In genomic region chr18:58687871-58688308, GRCh38 we compare ENCODE assay signal across 8 cellular contexts. TPM values are rescaled to one million over a fixed set of nuclear protein-coding genes. Genes with fewer than 3 reads are reported as not detected.
DNase-seq lines count a peak whose midpoint lies in the region; ATAC-seq and TF ChIP-seq lines count a peak whose summit lies in the region.

No MANE protein-coding gene starts in this region.

- peaks cover 15% of the 10 kb centered on the region for H3K4me1 Mint-ChIP-seq in HFFc6 (ENCODE audit: low read depth)

- H3K9me3 Mint-ChIP-seq in HFFc6 = no peaks in the 10 kb centered on the region

- no peak for TF ChIP-seq CTCF in HFFc6 (IDR thresholded peaks at IDR 0.05)

- peaks cover 3% of the 10 kb centered on the region; the same call in 1 of the 2 replicates for H3K27me3 Mint-ChIP-seq in HFFc6 (ENCODE audit: insufficient read depth)

- peaks cover 52% of the 10 kb centered on the region for H3K36me3 Mint-ChIP-seq in HFFc6 (ENCODE audit: low read depth)

- H3K27ac Mint-ChIP-seq in HFFc6 = no peak overlapping the region

- peak; percentile 86 for ATAC-seq in GM19463 (IDR thresholded peaks at IDR 0.05; ENCODE audit: unreplicated experiment)
- ATAC-seq in HG03432 (IDR thresholded peaks at IDR 0.05; ENCODE audit: unreplicated experiment) = peak; percentile 88

- peak; percentile 49 for DNase-seq in activated T-helper 9 cell treated with anti-CD3 and anti-CD28 coated beads, Interleukin-2, amount 50 U/mL, for 16 hours (ENCODE audit: low read depth)
- DNase-seq in stimulated activated CD8-positive, alpha-beta memory T cell treated with anti-CD3 and anti-CD28 coated beads, Interleukin-4, amount 100 ng/mL, for 24 hours (ENCODE audit: low read depth) = peak; percentile 31
- no peak for DNase-seq in DMS79 treated with DMSO at 0.1 percent for 48 hours (lab: John Stamatoyannopoulos, UW)
- no peak for DNase-seq in DMS153 (lab: John Stamatoyannopoulos, UW)
- DNase-seq in NCI-H748 treated with DMSO at 0.1 percent for 48 hours (lab: John Stamatoyannopoulos, UW) = no peak
- DNase-seq in HFFc6 = no peak

- no peak overlapping the region for H3K4me3 Mint-ChIP-seq in HFFc6

RNA-seq across cellular contexts. Expression of gene MALT1, which starts 16.6 kb away (rescaled TPM):
- 10 to 100 TPM; 19.9 to 25.6 (median 22.4) TPM for total RNA-seq in HFFc6 (2021; fragmentation: NEBNext Ultra II Directional; extraction: Animal tissue kit (Norgen Biotek cat#: 25700))

RNA-seq across cellular contexts. Expression of gene ALPK2, which starts 59.0 kb away (rescaled TPM):
- total RNA-seq in HFFc6 (2021; fragmentation: NEBNext Ultra II Directional; extraction: Animal tissue kit (Norgen Biotek cat#: 25700)) = 10 to 100 TPM; 31.6 to 36.0 (median 35.1) TPM

Comparison
In these comparisons a context has a peak if more than half of its experiments do, and no peak if none do; other contexts are left out.
1. DNase-seq: peak in activated T-helper 9 cell treated with anti-CD3 and anti-CD28 coated beads, Interleukin-2, amount 50 U/mL, for 16 hours (single experiment) and stimulated activated CD8-positive, alpha-beta memory T cell treated with anti-CD3 and anti-CD28 coated beads, Interleukin-4, amount 100 ng/mL, for 24 hours (single experiment); none in DMS79 treated with DMSO at 0.1 percent for 48 hours (single experiment), DMS153 (single experiment), NCI-H748 treated with DMSO at 0.1 percent for 48 hours (single experiment) and HFFc6 (single experiment).